ENCODE assay signal across 11 cellular contexts in genomic region chr5:74686962-74687751, GRCh38. TPM values are rescaled to one million over a fixed set of nuclear protein-coding genes. Genes with fewer than 3 reads are reported as not detected.
A peak's percentile ranks its signal among the peaks of the same experiment; 100 is the strongest.
DNase-seq lines count a peak whose midpoint lies in the region; ATAC-seq and TF ChIP-seq lines count a peak whose summit lies in the region.
"Had no signal": no experiment of that assay in that cellular context is flagged by ENCODE, and none has a peak within 500 bp of the region (broad histone marks: within the 10 kb centered on the region; RNA-seq: fewer than 3 reads in every experiment).

No MANE protein-coding gene starts in this region.

- WGBS in heart right ventricle, 2 donors, result 83 to 86% methylated on average over 5 of the region's 5 CpGs

- H3K27ac ChIP-seq in left ventricle myocardium inferior (replicated peaks) (peak overlapping the region; percentile 12), heart right ventricle (peak overlapping the region in 4 of 10 donors; percentile 86 to 94 (median 92)), gastrocnemius medialis (no peak overlapping the region), GM23338 (ENCODE audit: low read depth) (no peak overlapping the region)
- H3K27ac ChIP-seq: epithelial cell of prostate had no signal

- no peaks in the 10 kb centered on the region for H3K9me3 Mint-ChIP-seq in activated T-helper 1 cell treated with anti-CD3 and anti-CD28 coated beads, Interleukin-12 subunit alpha, Interleukin-12 subunit beta, Interleukin-2, Interleukin-4 antibody, amounts not matched to agents 30 ng/mL and 10 ng/mL and 1 ng/mL, durations not matched to agents 14 hours and 24 hours and 36 hours
- H3K9me3 Mint-ChIP-seq in type B pancreatic cell (no peaks in the 10 kb centered on the region), GM23338 (no peaks in the 10 kb centered on the region)

- ATAC-seq in heart right ventricle, result no peak
- ATAC-seq in gastrocnemius medialis, result no peak
- no peak for ATAC-seq in GM23338

- H3K9me2 ChIP-seq in GM23338 (ENCODE audit: insufficient read depth), result no peaks in the 10 kb centered on the region

- DNase-seq in left ventricle myocardium inferior, result no peak
- no peak for DNase-seq in heart right ventricle
- DNase-seq in activated T-helper 1 cell treated with anti-CD3 and anti-CD28 coated beads, Interleukin-12 subunit alpha, Interleukin-12 subunit beta, Interleukin-2, Interleukin-4 antibody, amounts not matched to agents 30 ng/mL and 10 ng/mL and 1 ng/mL, durations not matched to agents 14 hours and 24 hours and 36 hours (ENCODE audit: low spot score), result no peak
- peak; percentile 49 for DNase-seq in hepatic stellate cell (ENCODE audit: low spot score)
- no peak for DNase-seq in type B pancreatic cell (ENCODE audit: extremely low spot score, unreplicated experiment)
- no peak for DNase-seq in gastrocnemius medialis
- no peak for DNase-seq in islet precursor cell
- DNase-seq in GM23338 (ENCODE audit: low spot score), result no peak
- DNase-seq: C1 segment of cervical spinal cord, NCI-H2171 had no signal

- no peak overlapping the region for H2AFZ ChIP-seq in GM23338

- intact Hi-C loops in left ventricle myocardium inferior (cut with micrococcal nuclease), result no loop called here
- intact Hi-C loops in heart right ventricle (cut with DNase I), result loop anchor here in 2 of 10 donors (5.0 to 10.0 kb wide), 3 partner anchors 78 to 1028 kb away; partner anchors contain the start of genes GFM2 (in 2 of the 2), NSA2 (in 2 of the 2) and POC5 (in 1 of the 2)
- intact Hi-C loops in activated T-helper 1 cell treated with anti-CD3 and anti-CD28 coated beads, Interleukin-12 subunit alpha, Interleukin-12 subunit beta, Interleukin-2, Interleukin-4 antibody, amounts not matched to agents 30 ng/mL and 10 ng/mL and 1 ng/mL, durations not matched to agents 14 hours and 24 hours and 36 hours (cut with micrococcal nuclease), result loop anchor here (5.0 to 10.0 kb wide), 6 partner anchors 180 to 1122 kb away; partner anchors contain the start of genes ANKRA2, ANKRD31, FAM169A and HMGCR
- intact Hi-C loops in gastrocnemius medialis (cut with DNase I; ENCODE audit: low total_unique reads), result loop anchor here (5.0 to 10.0 kb wide), 2 partner anchors 650 to 1122 kb away; partner anchors contain the start of genes ANKRA2, HMGCR and UTP15

- H3K4me3 Mint-ChIP-seq in activated T-helper 1 cell treated with anti-CD3 and anti-CD28 coated beads, Interleukin-12 subunit alpha, Interleukin-12 subunit beta, Interleukin-2, Interleukin-4 antibody, amounts not matched to agents 30 ng/mL and 10 ng/mL and 1 ng/mL, durations not matched to agents 14 hours and 24 hours and 36 hours, result peak overlapping the region; percentile 90
- H3K4me3 Mint-ChIP-seq in type B pancreatic cell (peak overlapping the region; percentile 85), GM23338 (no peak overlapping the region)

- TF ChIP-seq CTCF in left ventricle myocardium inferior (IDR thresholded peaks at IDR 0.05; ENCODE audit: borderline replicate concordance) (no peak), heart right ventricle (IDR thresholded peaks at IDR 0.05) (no peak), type B pancreatic cell (conservative IDR thresholded peaks at IDR 0.05) (no peak), gastrocnemius medialis (IDR thresholded peaks at IDR 0.05 in 4 of 5, conservative IDR thresholded peaks at IDR 0.05 in 1 of 5) (no peak), GM23338 (conservative IDR thresholded peaks at IDR 0.05; ENCODE audit: low read depth in 2 of 2) (no peak)

- H3K27me3 Mint-ChIP-seq in activated T-helper 1 cell treated with anti-CD3 and anti-CD28 coated beads, Interleukin-12 subunit alpha, Interleukin-12 subunit beta, Interleukin-2, Interleukin-4 antibody, amounts not matched to agents 30 ng/mL and 10 ng/mL and 1 ng/mL, durations not matched to agents 14 hours and 24 hours and 36 hours (ENCODE audit: insufficient read depth), result peaks cover 3% of the 10 kb centered on the region
- H3K27me3 Mint-ChIP-seq in type B pancreatic cell (no peaks in the 10 kb centered on the region), GM23338 (ENCODE audit: insufficient read depth, low read depth, poor library complexity) (peaks cover 10% of the 10 kb centered on the region)

- H3K4me1 Mint-ChIP-seq in activated T-helper 1 cell treated with anti-CD3 and anti-CD28 coated beads, Interleukin-12 subunit alpha, Interleukin-12 subunit beta, Interleukin-2, Interleukin-4 antibody, amounts not matched to agents 30 ng/mL and 10 ng/mL and 1 ng/mL, durations not matched to agents 14 hours and 24 hours and 36 hours (ENCODE audit: low read depth), result peaks cover 23% of the 10 kb centered on the region
- peaks cover 16% of the 10 kb centered on the region for H3K4me1 Mint-ChIP-seq in type B pancreatic cell (ENCODE audit: unreplicated experiment)
- H3K4me1 Mint-ChIP-seq in GM23338, result peaks cover 11% of the 10 kb centered on the region

- no peak overlapping the region for H3K27ac Mint-ChIP-seq in activated T-helper 1 cell treated with anti-CD3 and anti-CD28 coated beads, Interleukin-12 subunit alpha, Interleukin-12 subunit beta, Interleukin-2, Interleukin-4 antibody, amounts not matched to agents 30 ng/mL and 10 ng/mL and 1 ng/mL, durations not matched to agents 14 hours and 24 hours and 36 hours
- H3K27ac Mint-ChIP-seq in type B pancreatic cell, result no peak overlapping the region
- H3K27ac Mint-ChIP-seq in GM23338, result no peak overlapping the region

- H3K36me3 Mint-ChIP-seq in activated T-helper 1 cell treated with anti-CD3 and anti-CD28 coated beads, Interleukin-12 subunit alpha, Interleukin-12 subunit beta, Interleukin-2, Interleukin-4 antibody, amounts not matched to agents 30 ng/mL and 10 ng/mL and 1 ng/mL, durations not matched to agents 14 hours and 24 hours and 36 hours (ENCODE audit: low read depth), result peaks cover 23% of the 10 kb centered on the region
- peaks cover 11% of the 10 kb centered on the region for H3K36me3 Mint-ChIP-seq in type B pancreatic cell
- peaks cover 3% of the 10 kb centered on the region; the same call in 2 of the 3 replicates for H3K36me3 Mint-ChIP-seq in GM23338 (ENCODE audit: low read depth)

- in situ Hi-C loops in gastrocnemius medialis (cut with MboI; ENCODE audit: low sequenced_read_pairs in 4 of 4), result no loop called here

- peaks cover 31% of the 10 kb centered on the region for H3K36me3 ChIP-seq in left ventricle myocardium inferior
- H3K36me3 ChIP-seq in heart right ventricle, result peaks cover 0 to 39% (median 11%) of the 10 kb centered on the region in 9 donors
- peaks cover 0 to 17% of the 10 kb centered on the region in 2 donors for H3K36me3 ChIP-seq in gastrocnemius medialis
- peaks cover 6% of the 10 kb centered on the region; the same call in 1 of the 2 replicates for H3K36me3 ChIP-seq in GM23338 (ENCODE audit: insufficient read depth)

- no peaks in the 10 kb centered on the region for H4K20me1 ChIP-seq in GM23338 (replicated peaks; ENCODE audit: insufficient read depth)

- H3K27me3 ChIP-seq in left ventricle myocardium inferior (ENCODE audit: low read depth) (no peaks in the 10 kb centered on the region), heart right ventricle (no peaks in the 10 kb centered on the region), gastrocnemius medialis (no peaks in the 10 kb centered on the region), GM23338 (ENCODE audit: insufficient read depth) (no peaks in the 10 kb centered on the region)

- H3K9me3 ChIP-seq in left ventricle myocardium inferior (replicated peaks) (no peaks in the 10 kb centered on the region), heart right ventricle (no peaks in the 10 kb centered on the region), gastrocnemius medialis (no peaks in the 10 kb centered on the region)

- H3K4me1 ChIP-seq in left ventricle myocardium inferior (peaks cover 33% of the 10 kb centered on the region), heart right ventricle (peaks cover 0 to 36% (median 23%) of the 10 kb centered on the region in 9 donors), gastrocnemius medialis (peaks cover 7 to 12% of the 10 kb centered on the region in 2 donors), GM23338 (ENCODE audit: insufficient read depth) (peaks cover 8% of the 10 kb centered on the region)

- H3K4me3 ChIP-seq in left ventricle myocardium inferior (peak overlapping the region; percentile 89), heart right ventricle (peak overlapping the region in 5 of 10 donors; percentile 3 to 97 (median 85)), gastrocnemius medialis (no peak overlapping the region), GM23338 (no peak overlapping the region)

- peaks cover 4% of the 10 kb centered on the region; the same call in 1 of the 2 replicates for H3K79me2 ChIP-seq in GM23338 (replicated peaks; ENCODE audit: insufficient read depth)

- no peak overlapping the region; the same call in 1 of the 2 replicates for H3K4me2 ChIP-seq in GM23338

- TF ChIP-seq POLR2A in gastrocnemius medialis (IDR thresholded peaks at IDR 0.05), result no peak

- 0 out of 2 replicates have a peak, but pooled peaks cover 3% of the 10 kb centered on the region for H3F3A ChIP-seq in GM23338 (replicated peaks; ENCODE audit: low read depth)

RNA-seq across cellular contexts. Expression of gene HEXB, which starts 2.1 kb away (rescaled TPM):
- total RNA-seq in left ventricle myocardium inferior (138 TPM), heart right ventricle (100 to 1,000 TPM in 8 of 10 donors, 10 to 100 TPM in 2; 79.4 to 225 (median 115) TPM), type B pancreatic cell (ENCODE audit: low replicate concordance) (76.6 and 114 TPM in 2 replicates), gastrocnemius medialis (10 to 100 TPM; 32.3 to 54.4 (median 47.1) TPM)
- polyA plus RNA-seq in heart right ventricle (10 to 100 TPM; 68.7 to 93.8 TPM), GM23338 (2016; fragmentation: Nextera tagmentation; extraction: Ambion mirVana) (49.2 and 53.2 TPM in 2 replicates)
- 62.7 and 71.4 TPM in 2 replicates for total RNA-seq in activated T-helper 1 cell treated with anti-CD3 and anti-CD28 coated beads, Interleukin-12 subunit alpha, Interleukin-12 subunit beta, Interleukin-2, Interleukin-4 antibody, amounts not matched to agents 30 ng/mL and 10 ng/mL and 1 ng/mL, durations not matched to agents 14 hours and 24 hours and 36 hours
- total RNA-seq in GM23338 (2014; rRNA removed; shearing (Covaris generic)), result 57.8 and 70.8 TPM in 2 replicates

RNA-seq across cellular contexts. Expression of gene ENC1, which starts 46.6 kb away (rescaled TPM):
- 3.8 TPM for total RNA-seq in left ventricle myocardium inferior
- 1 to 10 TPM; 2.8 to 9.1 (median 4.0) TPM for total RNA-seq in heart right ventricle
- polyA plus RNA-seq in heart right ventricle, result 1 to 10 TPM; 2.1 to 2.6 TPM
- total RNA-seq in activated T-helper 1 cell treated with anti-CD3 and anti-CD28 coated beads, Interleukin-12 subunit alpha, Interleukin-12 subunit beta, Interleukin-2, Interleukin-4 antibody, amounts not matched to agents 30 ng/mL and 10 ng/mL and 1 ng/mL, durations not matched to agents 14 hours and 24 hours and 36 hours, result 2.7 and 3.2 TPM in 2 replicates
- 83.2 and 96.8 TPM in 2 replicates for total RNA-seq in type B pancreatic cell (ENCODE audit: low replicate concordance)
- 1 to 10 TPM; 2.2 to 3.4 (median 2.5) TPM for total RNA-seq in gastrocnemius medialis
- total RNA-seq in GM23338 (2014; rRNA removed; shearing (Covaris generic)), result 16.3 and 27.9 TPM in 2 replicates
- 7.1 and 8.2 TPM in 2 replicates for polyA plus RNA-seq in GM23338 (2016; fragmentation: Nextera tagmentation; extraction: Ambion mirVana)
